Comparison of ENCODE assay signal across 8 cellular contexts in genomic region chr12:3840833-3841232, GRCh38. TPM values are rescaled to one million over a fixed set of nuclear protein-coding genes. Genes with fewer than 3 reads are reported as not detected.
DNase-seq lines count a peak whose midpoint lies in the region; ATAC-seq, FAIRE-seq and TF ChIP-seq lines count a peak whose summit lies in the region.
"Not testable (repeated sequence)": the region's sequence is repeated elsewhere in the genome, so short reads cannot be mapped to it uniquely, and the experiment has no call there.

No MANE protein-coding gene starts in this region.

- 67% methylated on average over 2 of the region's 2 CpGs for WGBS in liver

- peak overlapping the region; percentile 43 for H3K27ac Mint-ChIP-seq in CD8-positive, alpha-beta T cell

- H3K9me3 ChIP-seq in CD8-positive, alpha-beta T cell (ENCODE audit: low read length); liver (ENCODE audit: control insufficient read depth in 4 of 4, low read length in 3 of 4); mucosa of descending colon: not testable (repeated sequence)

- H3K4me1 ChIP-seq in CD8-positive, alpha-beta T cell (ENCODE audit: insufficient read depth, low read length); liver (ENCODE audit: control insufficient read depth in 4 of 4, insufficient read depth in 4 of 4, low read length in 3 of 4); mucosa of descending colon (ENCODE audit: low read depth): not testable (repeated sequence)

- not testable (repeated sequence) for H3K4me3 ChIP-seq in CD8-positive, alpha-beta T cell (ENCODE audit: low read depth, low read length); bronchial epithelial cell (ENCODE audit: low read depth, low read length); liver (ENCODE audit: low read depth in 1 of 3, low read length in 3 of 3); mucosa of descending colon

- H3K4me1 Mint-ChIP-seq in CD8-positive, alpha-beta T cell (ENCODE audit: low read depth), result peaks cover 54% of the 10 kb centered on the region

- peak in 1 of 2 donors; percentile 3 for TF ChIP-seq RAD21 in liver (IDR thresholded peaks at IDR 0.05)

- not testable (repeated sequence) for H3K9ac ChIP-seq in liver (ENCODE audit: low read depth in 1 of 2, low read length in 2 of 2)

- H3K36me3 Mint-ChIP-seq in CD8-positive, alpha-beta T cell, result peaks cover 59% of the 10 kb centered on the region

- not testable (repeated sequence) for H3K9me3 Mint-ChIP-seq in CD8-positive, alpha-beta T cell

- TF ChIP-seq CTCF in CD8-positive, alpha-beta T cell (IDR thresholded peaks at IDR 0.05); bronchial epithelial cell (IDR thresholded peaks at IDR 0.05; ENCODE audit: insufficient read depth, low read length, severe bottlenecking); liver (IDR thresholded peaks at IDR 0.05; ENCODE audit: low read depth, low read length, missing input control); mucosa of descending colon (IDR thresholded peaks at IDR 0.05): not testable (repeated sequence)

- not testable (repeated sequence) for H3K27ac ChIP-seq in CD8-positive, alpha-beta T cell (ENCODE audit: low read depth, low read length); liver (ENCODE audit: low read depth in 1 of 2, low read length in 2 of 2)

- CTCF ChIA-PET in CD8-positive, alpha-beta T cell (lab: Charles Lee), result not testable (repeated sequence)

- POLR2A ChIA-PET in CD8-positive, alpha-beta T cell (lab: Charles Lee), result not testable (repeated sequence)

- not testable (repeated sequence) for DNase-seq in CD8-positive, alpha-beta T cell; HTR-8/SVneo (ENCODE audit: insufficient read length, low spot score); bronchial epithelial cell (ENCODE audit: low read depth); left colon; mucosa of descending colon; urothelium cell line (ENCODE audit: low spot score)
- peak; percentile 98 for DNase-seq in DMS53 treated with DMSO at 0.1 percent for 48 hours (lab: John Stamatoyannopoulos, UW; ENCODE audit: unreplicated experiment)

- H3K27me3 Mint-ChIP-seq in CD8-positive, alpha-beta T cell (ENCODE audit: low read depth), result not testable (repeated sequence)

- ATAC-seq in CD8-positive, alpha-beta T cell, result not testable (repeated sequence)
- ATAC-seq in left colon (peak; percentile 46), mucosa of descending colon (peak; percentile 17)

- intact Hi-C loops in CD8-positive, alpha-beta T cell (cut with DNase I, micrococcal nuclease); left colon (cut with DNase I, micrococcal nuclease); mucosa of descending colon (cut with DNase I, micrococcal nuclease): not testable (repeated sequence)

- not testable (repeated sequence) for H3K4me3 Mint-ChIP-seq in CD8-positive, alpha-beta T cell

- peak; percentile 80 for FAIRE-seq in HTR-8/SVneo (lab: Jason Lieb, UNC)
- FAIRE-seq in bronchial epithelial cell (lab: Jason Lieb, UNC), result peak; percentile 89
- peak; percentile 70 for FAIRE-seq in urothelium cell line (lab: Jason Lieb, UNC)

- H3K27me3 ChIP-seq in CD8-positive, alpha-beta T cell (ENCODE audit: insufficient read depth, low read length); bronchial epithelial cell (ENCODE audit: control insufficient read depth, insufficient read depth, low read length); liver (ENCODE audit: control insufficient read depth in 4 of 4, insufficient read depth in 4 of 4, low read length in 3 of 4): not testable (repeated sequence)

- H3K36me3 ChIP-seq in CD8-positive, alpha-beta T cell (ENCODE audit: insufficient read depth, low read length); bronchial epithelial cell (ENCODE audit: control insufficient read depth, insufficient read depth, low read length); liver (ENCODE audit: control insufficient read depth in 4 of 4, insufficient read depth in 3 of 4, low read depth in 1 of 4, low read length in 3 of 4); mucosa of descending colon (ENCODE audit: low read depth): not testable (repeated sequence)

TF ChIP-seq in liver, 16 proteins besides CTCF, POLR2A, EP300 and RAD21:
- TF ChIP-seq HNF4A (conservative IDR thresholded peaks at IDR 0.05) (peak; percentile 84 to 89), HNF4G (IDR thresholded peaks at IDR 0.05) (peak; percentile 66), SP1 (IDR thresholded peaks at IDR 0.05) (peak; percentile 11), RXRA (IDR thresholded peaks at IDR 0.05) (peak; percentile 50 to 72)
TF ChIP-seq in liver: peak in this region for 4; not testable (repeated sequence) for 12.

RNA-seq across cellular contexts. Expression of gene PARP11, which starts 32.4 kb away (rescaled TPM):
- 10 to 100 TPM; 11.5 to 11.8 TPM for total RNA-seq in CD8-positive, alpha-beta T cell
- 1.8 TPM in 2 replicates for total RNA-seq in bronchial epithelial cell
- 1 to 10 TPM; 7.4 to 7.5 TPM for total RNA-seq in left colon
- total RNA-seq in liver, result 1 to 10 TPM; 5.7 to 7.1 TPM
- 1 to 10 TPM; 2.2 to 2.4 TPM for polyA plus RNA-seq in liver
- 10 to 100 TPM in 1 of 3 donors, 1 to 10 TPM in 2; 8.5 to 12.4 (median 9.5) TPM for total RNA-seq in mucosa of descending colon
